Comparison of ENCODE assay signal across 8 cellular contexts in genomic region chr7:129438839-129439640, GRCh38.
DNase-seq lines count a peak whose midpoint lies in the region; ATAC-seq and TF ChIP-seq lines count a peak whose summit lies in the region.

No MANE protein-coding gene starts in this region.

- DNase-seq in HS-27A (ENCODE audit: low read depth) (peak; percentile 41), SW480 (ENCODE audit: low spot score) (peak; percentile 58), erythroblast (lab: John Stamatoyannopoulos, UW) (peak; percentile 91), activated gamma-delta T cell (lab: John Stamatoyannopoulos, UW) (no peak), anterior cingulate cortex (lab: John Stamatoyannopoulos, UW) (no peak), NCI-H187 treated with DMSO at 0.1 percent for 48 hours (lab: John Stamatoyannopoulos, UW) (no peak)
- DNase-seq in stimulated activated CD4-positive, alpha-beta T cell treated with anti-CD3 and anti-CD28 coated beads, Interleukin-4, amount 100 ng/mL, for 1 hour = peak; percentile 56

- no peak for ATAC-seq in HG02798 (IDR thresholded peaks at IDR 0.05; ENCODE audit: poor library complexity, unreplicated experiment)

- peak; percentile 83 for TF ChIP-seq POLR2A in erythroblast (IDR thresholded peaks at IDR 0.05; ENCODE audit: low read length)

Comparison
In these comparisons a context has a peak if more than half of its experiments do, and no peak if none do; other contexts are left out.
1. DNase-seq: peak in HS-27A (single experiment), SW480 (single experiment), erythroblast (2 of 2) and stimulated activated CD4-positive, alpha-beta T cell treated with anti-CD3 and anti-CD28 coated beads, Interleukin-4, amount 100 ng/mL, for 1 hour (single experiment); none in activated gamma-delta T cell (single experiment), anterior cingulate cortex (0 of 58) and NCI-H187 treated with DMSO at 0.1 percent for 48 hours (single experiment).